In the genomic region with DNA sequence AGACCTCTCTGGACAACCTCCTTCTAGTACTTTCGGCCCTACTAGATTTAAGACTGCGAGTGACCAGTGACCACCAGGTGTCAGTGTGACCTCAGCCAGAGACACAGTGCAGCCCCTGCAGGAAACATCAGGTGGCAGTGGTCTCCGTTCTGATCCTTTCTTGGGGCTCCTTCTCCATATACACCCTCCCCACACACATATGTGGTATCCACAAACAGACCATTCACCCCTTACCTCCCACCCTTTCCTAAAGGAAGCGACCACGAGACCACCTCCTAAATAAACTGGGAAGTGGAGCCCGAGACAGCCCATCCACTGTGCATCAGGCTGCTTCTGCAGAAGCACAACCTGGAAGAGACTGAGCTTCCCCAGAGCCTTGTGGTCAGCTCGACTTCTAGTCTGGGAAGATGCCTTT, we compare ENCODE assay signal across 8 cellular contexts. TPM values are rescaled to one million over a fixed set of nuclear protein-coding genes. Genes with fewer than 3 reads are reported as not detected.
A peak's percentile ranks its signal among the peaks of the same experiment; 100 is the strongest.
DNase-seq lines count a peak whose midpoint lies in the region; ATAC-seq and TF ChIP-seq lines count a peak whose summit lies in the region.

No MANE protein-coding gene starts in this region.

- no peak overlapping the region for H3K9ac ChIP-seq in endodermal cell (ENCODE audit: extremely low read depth, low read length, poor library complexity, severe bottlenecking)

- no peak overlapping the region for H3K27ac Mint-ChIP-seq in activated CD8-positive, alpha-beta T cell treated with anti-CD3 and anti-CD28 coated beads for 36 hours
- peak overlapping the region; percentile 46 for H3K27ac Mint-ChIP-seq in endodermal cell

- H3K36me3 ChIP-seq in endodermal cell (ENCODE audit: control insufficient read depth, insufficient read depth, low read length), result peaks cover 51% of the 10 kb centered on the region

- TF ChIP-seq CTCF in AG09309 (IDR thresholded peaks at IDR 0.05; ENCODE audit: control insufficient read depth, insufficient read depth, low read depth, low read length, missing control alignments) (peak; percentile 98), endodermal cell (conservative IDR thresholded peaks at IDR 0.05) (peak; percentile 100)
- peak; percentile 91 for TF ChIP-seq CTCF in activated CD8-positive, alpha-beta T cell treated with anti-CD3 and anti-CD28 coated beads for 36 hours (IDR thresholded peaks at IDR 0.05)

- CTCF ChIA-PET in activated CD8-positive, alpha-beta T cell treated with anti-CD3 and anti-CD28 coated beads for 36 hours (lab: Charles Lee), result interaction anchor here (0.6 to 1.9 kb wide), 15 partner anchors 14 to 275 kb away, joined by 3 to 16 read pairs (median 3); no protein-coding TSS in a partner anchor

- DNase-seq in AG09309 (ENCODE audit: low read depth) (peak; percentile 32), NCI-H69 (lab: John Stamatoyannopoulos, UW) (peak; percentile 80), endodermal cell (peak; percentile 95), midbrain (lab: John Stamatoyannopoulos, UW) (peak; percentile 83)
- DNase-seq in activated CD8-positive, alpha-beta T cell treated with anti-CD3 and anti-CD28 coated beads for 36 hours, result peak; percentile 89
- peak; percentile 29 to 40 for DNase-seq in stimulated activated CD8-positive, alpha-beta memory T cell treated with anti-CD3 and anti-CD28 coated beads, Interleukin-4, amount 100 ng/mL, for 4 hours (ENCODE audit: low read depth in 2 of 2, low spot score in 1 of 2)

- no peak overlapping the region for H3K4me3 ChIP-seq in AG09309 (ENCODE audit: control insufficient read depth, low read depth, low read length)
- no peak overlapping the region for H3K4me3 ChIP-seq in endodermal cell (ENCODE audit: low read length)

- H3K36me3 Mint-ChIP-seq in activated CD8-positive, alpha-beta T cell treated with anti-CD3 and anti-CD28 coated beads for 36 hours (ENCODE audit: low read depth), result peaks cover 6% of the 10 kb centered on the region
- peaks cover 34% of the 10 kb centered on the region for H3K36me3 Mint-ChIP-seq in endodermal cell (ENCODE audit: low read depth)

- intact Hi-C loops in activated CD8-positive, alpha-beta T cell treated with anti-CD3 and anti-CD28 coated beads for 36 hours (cut with micrococcal nuclease), result loop anchor here (2.0 kb wide), 1 partner anchor 268 kb away; no protein-coding TSS in a partner anchor

- no peaks in the 10 kb centered on the region for H3K9me3 ChIP-seq in endodermal cell (ENCODE audit: control insufficient read depth, low read length)

- H3K4me1 Mint-ChIP-seq in activated CD8-positive, alpha-beta T cell treated with anti-CD3 and anti-CD28 coated beads for 36 hours (ENCODE audit: low read depth), result peaks cover 17% of the 10 kb centered on the region
- H3K4me1 Mint-ChIP-seq in endodermal cell, result peaks cover 46% of the 10 kb centered on the region

- ATAC-seq in GM19035 (IDR thresholded peaks at IDR 0.05; ENCODE audit: unreplicated experiment) (peak; percentile 56), HG02623 (IDR thresholded peaks at IDR 0.05; ENCODE audit: unreplicated experiment) (no peak)
- peak; percentile 94 for ATAC-seq in activated CD8-positive, alpha-beta T cell treated with anti-CD3 and anti-CD28 coated beads for 36 hours

- H3K27me3 ChIP-seq in endodermal cell (ENCODE audit: control insufficient read depth, insufficient read depth, low read length, poor library complexity, severe bottlenecking), result no peaks in the 10 kb centered on the region

- H3K4me3 Mint-ChIP-seq in activated CD8-positive, alpha-beta T cell treated with anti-CD3 and anti-CD28 coated beads for 36 hours, result no peak overlapping the region
- H3K4me3 Mint-ChIP-seq in endodermal cell, result no peak overlapping the region

- no peak overlapping the region for H3K27ac ChIP-seq in endodermal cell (ENCODE audit: low read depth, low read length)

- 38 to 46% methylated on average over 6 to 7 of the region's 7 CpGs for WGBS in endodermal cell (ENCODE audit: insufficient coverage in 1 of 2, insufficient read length in 1 of 2), 2 experiments

- H3K9me3 Mint-ChIP-seq in activated CD8-positive, alpha-beta T cell treated with anti-CD3 and anti-CD28 coated beads for 36 hours, result no peaks in the 10 kb centered on the region
- H3K9me3 Mint-ChIP-seq in endodermal cell, result no peaks in the 10 kb centered on the region

- H3K4me1 ChIP-seq in endodermal cell (ENCODE audit: control insufficient read depth, insufficient read depth, low read length), result peaks cover 23% of the 10 kb centered on the region

- H3K27me3 Mint-ChIP-seq in activated CD8-positive, alpha-beta T cell treated with anti-CD3 and anti-CD28 coated beads for 36 hours, result no peaks in the 10 kb centered on the region
- H3K27me3 Mint-ChIP-seq in endodermal cell (ENCODE audit: insufficient read depth), result no peaks in the 10 kb centered on the region

- POLR2A ChIA-PET in activated CD8-positive, alpha-beta T cell treated with anti-CD3 and anti-CD28 coated beads for 36 hours (lab: Charles Lee), result no interaction called here

RNA-seq across cellular contexts. Expression of a gene that starts 38.5 kb away (rescaled TPM):
- total RNA-seq in activated CD8-positive, alpha-beta T cell treated with anti-CD3 and anti-CD28 coated beads for 36 hours, result 1 to 10 TPM; 1.5 to 2.0 TPM
- total RNA-seq in endodermal cell, result 10 to 100 TPM in 1 of 2 donors, 1 to 10 TPM in 1; 5.6 to 10.9 TPM
- 1.8 TPM for polyA plus RNA-seq in endodermal cell (2013, experiment 1 of 2)
- 2.5 TPM for polyA plus RNA-seq in endodermal cell (2013, experiment 2 of 2)

Comparison
In these comparisons a context has a peak if more than half of its experiments do, and no peak if none do; other contexts are left out.
1. DNase-seq: peak in every context shown above with its lines; median percentile 95 in endodermal cell; 89 in activated CD8-positive, alpha-beta T cell treated with anti-CD3 and anti-CD28 coated beads for 36 hours; 83 in midbrain; 80 in NCI-H69; 34 in stimulated activated CD8-positive, alpha-beta memory T cell treated with anti-CD3 and anti-CD28 coated beads, Interleukin-4, amount 100 ng/mL, for 4 hours; 32 in AG09309.